1 cellular context compared by ENCODE assay signal in the genomic region with DNA sequence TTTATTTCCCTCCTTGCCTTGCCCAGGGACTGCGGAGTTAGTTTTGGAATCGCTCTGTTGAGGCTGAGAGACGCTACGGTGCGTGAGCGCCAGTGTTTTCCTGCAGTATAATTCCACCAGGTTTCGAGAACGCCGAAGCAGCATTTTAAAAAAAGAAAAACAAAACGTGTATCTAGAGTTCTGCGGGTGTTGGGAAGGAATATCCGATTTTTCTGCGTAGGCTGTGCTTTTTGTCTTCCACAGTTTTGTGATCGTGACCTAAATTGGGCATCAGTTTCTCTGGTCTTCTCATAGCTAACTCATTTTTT.
TF ChIP-seq lines count a peak whose summit lies in the region.

No MANE protein-coding gene starts in this region.

TF ChIP-seq in GM23338, 12 proteins besides CTCF, POLR2A, EP300 and RAD21 (continued from another document):
- no peak for TF ChIP-seq REST (IDR thresholded peaks at IDR 0.05; ENCODE audit: unreplicated experiment)
- no peak for TF ChIP-seq STAT1 (IDR thresholded peaks at IDR 0.05; ENCODE audit: unreplicated experiment)
